13 cellular contexts compared by ENCODE assay signal in genomic region chr6:127762284-127762683, GRCh38.
"Had no signal": no experiment of that assay in that cellular context is flagged by ENCODE, and none has a peak within 500 bp of the region (broad histone marks: within the 10 kb centered on the region; RNA-seq: fewer than 3 reads in every experiment).

No MANE protein-coding gene starts in this region.

- H3K27me3 ChIP-seq: dorsolateral prefrontal cortex, neural progenitor cell, right atrium auricular region, stomach had no signal

- H3K27ac Mint-ChIP-seq: activated CD4-positive, alpha-beta memory T cell treated with anti-CD3 and anti-CD28 coated beads for 36 hours; memory B cell; neural progenitor cell; type B pancreatic cell had no signal

- DNase-seq: activated CD4-positive, alpha-beta memory T cell treated with anti-CD3 and anti-CD28 coated beads for 36 hours; activated naive CD4-positive, alpha-beta T cell treated with anti-CD3 and anti-CD28 coated beads, Interleukin-2, amount 50 U/mL, for 16 hours; amygdala; dorsolateral prefrontal cortex; stimulated activated CD4-positive, alpha-beta T cell treated with anti-CD3 and anti-CD28 coated beads, Interleukin-12 subunit alpha, Interleukin-12 subunit beta, amount 100 ng/mL, for 4 hours; stimulated activated CD4-positive, alpha-beta T cell treated with anti-CD3 and anti-CD28 coated beads, Interleukin-1b, Interleukin-23, amount 100 ng/mL, for 48 hours; stomach; WERI-Rb-1 had no signal

- H3K27ac ChIP-seq: neural progenitor cell, prostate gland, right atrium auricular region, stomach, WERI-Rb-1 had no signal

- H3K27me3 Mint-ChIP-seq: activated CD4-positive, alpha-beta memory T cell treated with anti-CD3 and anti-CD28 coated beads for 36 hours; memory B cell; type B pancreatic cell had no signal

- H3K4me1 Mint-ChIP-seq: memory B cell, neural progenitor cell had no signal

- H3K9me3 ChIP-seq: prostate gland, stomach had no signal

- H3K4me3 ChIP-seq: dorsolateral prefrontal cortex, neural progenitor cell, prostate gland, right atrium auricular region, stomach had no signal

- H3K9me3 Mint-ChIP-seq: neural progenitor cell, type B pancreatic cell had no signal

- H3K4me3 Mint-ChIP-seq: activated CD4-positive, alpha-beta memory T cell treated with anti-CD3 and anti-CD28 coated beads for 36 hours; memory B cell; neural progenitor cell; type B pancreatic cell had no signal

- H3K4me1 ChIP-seq: neural progenitor cell, prostate gland, right atrium auricular region, stomach had no signal

- H3K36me3 Mint-ChIP-seq: memory B cell, neural progenitor cell, type B pancreatic cell had no signal

- H3K36me3 ChIP-seq: neural progenitor cell, prostate gland, right atrium auricular region, stomach, WERI-Rb-1 had no signal
